ENCODE assay signal across 22 cellular contexts in the genomic region with DNA sequence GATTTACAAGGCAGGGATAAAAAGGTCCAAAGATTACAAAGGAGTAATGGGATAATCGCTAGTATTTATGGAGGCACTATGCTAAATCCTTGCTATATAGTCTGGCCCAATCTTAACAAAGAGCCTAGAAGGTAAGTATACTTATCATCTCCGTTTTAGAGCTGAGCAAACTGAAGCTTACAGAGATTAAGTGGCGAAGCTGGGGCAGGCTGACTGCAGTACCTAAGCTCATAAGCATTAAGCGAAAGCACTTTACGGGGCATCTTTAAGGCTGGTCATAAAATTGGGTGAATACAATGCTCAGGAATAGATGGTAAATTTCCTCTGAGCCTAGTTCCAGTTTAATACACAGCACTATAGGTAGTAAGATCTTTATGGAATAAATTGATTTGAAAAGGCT. TPM values are rescaled to one million over a fixed set of nuclear protein-coding genes. Genes with fewer than 3 reads are reported as not detected.
"Had no signal": no experiment of that assay in that cellular context is flagged by ENCODE, and none has a peak within 500 bp of the region (broad histone marks: within the 10 kb centered on the region; RNA-seq: fewer than 3 reads in every experiment).

No MANE protein-coding gene starts in this region.

- H3K36me3 ChIP-seq: cardiac muscle cell, right atrium auricular region, thyroid gland had no signal

- H3K4me1 ChIP-seq: right atrium auricular region had no signal

- DNase-seq: activated CD4-positive, alpha-beta memory T cell treated with anti-CD3 and anti-CD28 coated beads for 36 hours; activated CD4-positive, alpha-beta T cell treated with anti-CD3 and anti-CD28 coated beads for 36 hours; activated naive CD4-positive, alpha-beta T cell; activated naive CD8-positive, alpha-beta T cell treated with anti-CD3 and anti-CD28 coated beads for 36 hours; amygdala; endodermal cell; foreskin fibroblast; hippocampal formation; occipital lobe; stimulated activated CD4-positive, alpha-beta T cell treated with anti-CD3 and anti-CD28 coated beads, Interleukin-2, amount 100 ng/mL, for 24 hours; stimulated activated naive CD4-positive, alpha-beta T cell treated with Interleukin-2 at 50 U/mL for 16 hours; T-helper 17 cell; thyroid gland had no signal

- ATAC-seq: activated CD4-positive, alpha-beta T cell treated with anti-CD3 and anti-CD28 coated beads for 36 hours; activated T-helper 17 cell treated with anti-CD3 and anti-CD28 coated beads, Interleukin-2, amount 50 U/mL, for 72 hours; left lobe of liver; T-helper 17 cell had no signal

- H3K9me3 ChIP-seq: right atrium auricular region, thyroid gland had no signal

- H3K27me3 ChIP-seq: cardiac muscle cell, right atrium auricular region, thyroid gland had no signal

- FAIRE-seq: keratinocyte had no signal

- H3K27ac ChIP-seq: cardiac muscle cell, epithelial cell of prostate, right atrium auricular region, thyroid gland had no signal

- H3K4me3 ChIP-seq: cardiac muscle cell, right atrium auricular region, thyroid gland had no signal

RNA-seq across cellular contexts. Expression of gene ZNF366, which starts 30.0 kb away (rescaled TPM):
- total RNA-seq: activated CD4-positive, alpha-beta memory T cell treated with anti-CD3 and anti-CD28 coated beads for 36 hours; activated CD4-positive, alpha-beta T cell treated with anti-CD3 and anti-CD28 coated beads for 36 hours; activated naive CD8-positive, alpha-beta T cell treated with anti-CD3 and anti-CD28 coated beads for 36 hours; activated T-helper 17 cell treated with anti-CD3 and anti-CD28 coated beads, Interleukin-2, amount 50 U/mL, for 72 hours; cardiac muscle cell; chondrocyte; endodermal cell; mesothelial cell of epicardium; progenitor cell of endocrine pancreas had no signal
- polyA plus RNA-seq: cardiac muscle cell, keratinocyte had no signal
